1 cellular context compared by ENCODE assay signal in the genomic region with DNA sequence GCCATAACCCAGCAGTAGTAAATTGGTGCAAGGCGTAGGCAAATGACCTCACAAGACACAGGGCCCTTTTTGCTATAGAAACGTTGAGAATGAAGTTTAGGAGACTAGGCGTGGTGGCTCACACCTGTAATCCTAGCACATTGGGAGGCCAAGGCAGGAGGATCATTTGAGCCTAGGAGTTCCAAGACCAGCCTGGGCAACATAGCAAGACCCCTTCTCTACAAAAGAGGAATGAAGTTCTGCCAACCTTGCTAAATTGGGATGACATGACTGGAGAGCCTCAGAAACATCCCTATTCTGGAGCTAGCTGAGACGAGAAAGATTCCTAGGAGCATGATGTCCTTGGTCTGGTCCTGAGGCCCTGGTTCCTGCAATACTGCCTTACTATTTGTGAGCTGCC.
TF ChIP-seq lines count a peak whose summit lies in the region.

No MANE protein-coding gene starts in this region.

TF ChIP-seq in HEK293, 187 proteins besides CTCF, POLR2A, EP300 and RAD21 (continued from another document):
- TF ChIP-seq, protein P1, sequence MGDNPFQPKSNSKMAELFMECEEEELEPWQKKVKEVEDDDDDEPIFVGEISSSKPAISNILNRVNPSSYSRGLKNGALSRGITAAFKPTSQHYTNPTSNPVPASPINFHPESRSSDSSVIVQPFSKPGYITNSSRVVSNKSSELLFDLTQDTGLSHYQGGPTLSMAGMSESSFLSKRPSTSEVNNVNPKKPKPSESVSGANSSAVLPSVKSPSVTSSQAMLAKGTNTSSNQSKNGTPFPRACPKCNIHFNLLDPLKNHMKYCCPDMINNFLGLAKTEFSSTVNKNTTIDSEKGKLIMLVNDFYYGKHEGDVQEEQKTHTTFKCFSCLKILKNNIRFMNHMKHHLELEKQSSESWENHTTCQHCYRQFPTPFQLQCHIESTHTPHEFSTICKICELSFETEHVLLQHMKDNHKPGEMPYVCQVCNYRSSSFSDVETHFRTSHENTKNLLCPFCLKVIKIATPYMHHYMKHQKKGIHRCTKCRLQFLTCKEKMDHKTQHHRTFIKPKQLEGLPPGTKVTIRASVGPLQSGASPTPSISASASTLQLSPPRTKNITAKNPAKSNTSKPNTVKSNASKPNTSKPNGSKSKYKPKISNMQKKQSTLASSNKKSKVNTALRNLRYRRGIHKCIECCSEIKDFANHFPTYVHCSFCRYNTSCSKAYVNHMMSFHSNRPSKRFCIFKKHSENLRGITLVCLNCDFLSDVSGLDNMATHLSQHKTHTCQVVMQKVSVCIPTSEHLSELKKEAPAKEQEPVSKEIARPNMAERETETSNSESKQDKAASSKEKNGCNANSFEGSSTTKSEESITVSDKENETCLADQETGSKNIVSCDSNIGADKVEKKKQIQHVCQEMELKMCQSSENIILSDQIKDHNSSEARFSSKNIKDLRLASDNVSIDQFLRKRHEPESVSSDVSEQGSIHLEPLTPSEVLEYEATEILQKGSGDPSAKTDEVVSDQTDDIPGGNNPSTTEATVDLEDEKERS (tag by site-specific recombination; IDR thresholded peaks at IDR 0.05) = peak; percentile 47; the same call in 1 of the 2 replicates
- TF ChIP-seq ZNF366 (tag by site-specific recombination; conservative IDR thresholded peaks at IDR 0.05) = no peak
- TF ChIP-seq ZNF391 (tag by site-specific recombination; IDR thresholded peaks at IDR 0.05; ENCODE audit: borderline replicate concordance, low read depth) = no peak
- no peak for TF ChIP-seq OVOL3 (tag by site-specific recombination; IDR thresholded peaks at IDR 0.05)
- no peak for TF ChIP-seq ZNF211 (tag by site-specific recombination; IDR thresholded peaks at IDR 0.05; ENCODE audit: low read depth)
